In the genomic region with DNA sequence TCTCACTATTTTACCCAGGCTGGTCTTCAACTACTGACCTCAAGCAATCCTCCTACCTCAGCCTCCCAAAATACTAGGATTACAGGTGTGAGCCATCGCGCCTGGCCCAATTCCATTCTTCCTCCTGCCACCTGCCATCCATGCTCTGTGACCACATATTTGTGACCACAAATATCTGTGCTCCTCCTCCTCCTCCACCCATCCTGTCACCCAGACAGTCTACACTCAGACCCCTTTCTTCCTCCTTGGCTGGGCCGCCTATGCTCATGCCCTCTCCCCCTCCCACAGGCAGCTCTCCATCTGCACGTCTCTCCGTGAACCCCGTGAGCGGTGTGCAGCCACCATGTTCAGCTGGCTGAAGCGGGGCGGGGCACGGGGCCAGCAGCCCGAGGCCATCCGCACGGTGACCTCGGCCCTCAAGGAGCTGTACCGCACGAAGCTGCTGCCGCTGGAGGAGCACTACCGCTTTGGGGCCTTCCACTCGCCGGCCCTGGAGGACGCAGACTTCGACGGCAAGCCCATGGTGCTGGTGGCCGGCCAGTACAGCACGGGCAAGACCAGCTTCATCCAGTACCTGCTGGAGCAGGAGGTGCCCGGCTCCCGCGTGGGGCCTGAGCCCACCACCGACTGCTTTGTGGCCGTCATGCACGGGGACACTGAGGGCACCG, we compare ENCODE assay signal across 1 cellular context.
TF ChIP-seq lines count a peak whose summit lies in the region.

No MANE protein-coding gene starts in this region.

TF ChIP-seq in IMR-90, 13 proteins besides CTCF, POLR2A, EP300 and RAD21 (continued from another document):
- TF ChIP-seq, protein P1, sequence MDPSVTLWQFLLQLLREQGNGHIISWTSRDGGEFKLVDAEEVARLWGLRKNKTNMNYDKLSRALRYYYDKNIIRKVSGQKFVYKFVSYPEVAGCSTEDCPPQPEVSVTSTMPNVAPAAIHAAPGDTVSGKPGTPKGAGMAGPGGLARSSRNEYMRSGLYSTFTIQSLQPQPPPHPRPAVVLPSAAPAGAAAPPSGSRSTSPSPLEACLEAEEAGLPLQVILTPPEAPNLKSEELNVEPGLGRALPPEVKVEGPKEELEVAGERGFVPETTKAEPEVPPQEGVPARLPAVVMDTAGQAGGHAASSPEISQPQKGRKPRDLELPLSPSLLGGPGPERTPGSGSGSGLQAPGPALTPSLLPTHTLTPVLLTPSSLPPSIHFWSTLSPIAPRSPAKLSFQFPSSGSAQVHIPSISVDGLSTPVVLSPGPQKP (IDR thresholded peaks at IDR 0.05; ENCODE audit: borderline replicate concordance, low read depth, low read length), result no peak
- TF ChIP-seq, protein P2, sequence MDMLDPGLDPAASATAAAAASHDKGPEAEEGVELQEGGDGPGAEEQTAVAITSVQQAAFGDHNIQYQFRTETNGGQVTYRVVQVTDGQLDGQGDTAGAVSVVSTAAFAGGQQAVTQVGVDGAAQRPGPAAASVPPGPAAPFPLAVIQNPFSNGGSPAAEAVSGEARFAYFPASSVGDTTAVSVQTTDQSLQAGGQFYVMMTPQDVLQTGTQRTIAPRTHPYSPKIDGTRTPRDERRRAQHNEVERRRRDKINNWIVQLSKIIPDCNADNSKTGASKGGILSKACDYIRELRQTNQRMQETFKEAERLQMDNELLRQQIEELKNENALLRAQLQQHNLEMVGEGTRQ (IDR thresholded peaks at IDR 0.05; ENCODE audit: low read depth, low read length), result no peak
TF ChIP-seq in IMR-90: peak in this region for 0.
